ENCODE assay signal across 19 cellular contexts in genomic region chr1:8986814-8987190, GRCh38. TPM values are rescaled to one million over a fixed set of nuclear protein-coding genes. Genes with fewer than 3 reads are reported as not detected.
DNase-seq lines count a peak whose midpoint lies in the region; ATAC-seq and TF ChIP-seq lines count a peak whose summit lies in the region.
"Had no signal": no experiment of that assay in that cellular context is flagged by ENCODE, and none has a peak within 500 bp of the region (broad histone marks: within the 10 kb centered on the region; RNA-seq: fewer than 3 reads in every experiment).

No MANE protein-coding gene starts in this region.

- peak overlapping the region; percentile 87 for H3K27ac Mint-ChIP-seq in activated naive CD8-positive, alpha-beta T cell treated with anti-CD3 and anti-CD28 coated beads for 36 hours
- H3K27ac Mint-ChIP-seq: GM23338 had no signal

- H3K9me2 ChIP-seq in HCT116 (ENCODE audit: insufficient read depth) = no peaks in the 10 kb centered on the region

- no peak for TF ChIP-seq POLR2A in HCT116 (IDR thresholded peaks at IDR 0.05; ENCODE audit: borderline replicate concordance, extremely low read depth, insufficient read depth, insufficient read length)

- in situ Hi-C loops in GM13976 (cut with MboI; ENCODE audit: low sequenced_read_pairs, unreplicated experiment) = no loop called here

- no peaks in the 10 kb centered on the region for H3K79me2 ChIP-seq in HCT116 (ENCODE audit: insufficient read depth, low read length)
- H3K79me2 ChIP-seq: hepatocyte had no signal

- H3K4me1 Mint-ChIP-seq in activated naive CD8-positive, alpha-beta T cell treated with anti-CD3 and anti-CD28 coated beads for 36 hours = peaks cover 29% of the 10 kb centered on the region
- H3K4me1 Mint-ChIP-seq: GM23338 had no signal

- CTCF ChIA-PET in HCT116 (lab: Charles Lee) = interaction anchor here (1.0 to 3.3 kb wide), 5 partner anchors 18 to 72 kb away, joined by 3 to 18 read pairs (median 3); no protein-coding TSS in a partner anchor

- intact Hi-C loops in HCT116 (cut with micrococcal nuclease) (loop anchor here (5.0 kb wide), 1 partner anchor 115 kb away; no protein-coding TSS in a partner anchor), mucosa of descending colon (cut with DNase I, micrococcal nuclease) (loop anchor here in 1 of 2 donors (10.0 kb wide), 1 partner anchor 62 kb away; no protein-coding TSS in a partner anchor)

- no peaks in the 10 kb centered on the region for H4K20me1 ChIP-seq in BLaER1
- no peaks in the 10 kb centered on the region for H4K20me1 ChIP-seq in HCT116 (ENCODE audit: insufficient read depth)

- H3K9ac ChIP-seq in BLaER1 (no peak overlapping the region), HCT116 (ENCODE audit: low read length) (peak overlapping the region; percentile 48; the same call in 1 of the 2 replicates)

- no TSS peak for BruUV-seq in HCT116 (replicated peaks; lab: Mats Ljungman, UMichigan)

- H3K27me3 Mint-ChIP-seq in activated naive CD8-positive, alpha-beta T cell treated with anti-CD3 and anti-CD28 coated beads for 36 hours = no peaks in the 10 kb centered on the region

- H3K4me3 Mint-ChIP-seq in activated naive CD8-positive, alpha-beta T cell treated with anti-CD3 and anti-CD28 coated beads for 36 hours = peak overlapping the region; percentile 57
- H3K4me3 Mint-ChIP-seq: GM23338 had no signal

- H3K9me3 Mint-ChIP-seq in activated naive CD8-positive, alpha-beta T cell treated with anti-CD3 and anti-CD28 coated beads for 36 hours = no peaks in the 10 kb centered on the region

- H3K9me3 ChIP-seq in BLaER1 = no peaks in the 10 kb centered on the region
- H3K9me3 ChIP-seq in HCT116 (ENCODE audit: control insufficient read depth in 1 of 2, insufficient read depth in 1 of 2, low read depth in 1 of 2, low read length in 2 of 2) = no peaks in the 10 kb centered on the region
- H3K9me3 ChIP-seq in mucosa of descending colon = no peaks in the 10 kb centered on the region
- H3K9me3 ChIP-seq: Caco-2, pancreas had no signal

- H3K4me3 ChIP-seq in BLaER1 (no peak overlapping the region), HCT116 (replicated peaks in 1 of 2; ENCODE audit: low read depth in 1 of 2, low read length in 2 of 2) (no peak overlapping the region), mucosa of descending colon (no peak overlapping the region)
- H3K4me3 ChIP-seq: GM23338, hepatocyte, lung, pancreas had no signal

- H3K4me2 ChIP-seq in BLaER1 (peak overlapping the region; percentile 70), HCT116 (ENCODE audit: low read length) (peak overlapping the region; percentile 71)
- H3K4me2 ChIP-seq: GM23338, hepatocyte had no signal

- H2AFZ ChIP-seq in HCT116 (ENCODE audit: low read depth, low read length, poor library complexity, severe bottlenecking) = no peak overlapping the region
- H2AFZ ChIP-seq: hepatocyte had no signal

- H3K4me1 ChIP-seq in BLaER1 = peaks cover 52% of the 10 kb centered on the region
- H3K4me1 ChIP-seq in HCT116 (ENCODE audit: control insufficient read depth in 1 of 2, insufficient read depth in 2 of 2, low read length in 2 of 2) = peaks cover 13 to 35% of the 10 kb centered on the region in 2 experiments
- H3K4me1 ChIP-seq in mucosa of descending colon (ENCODE audit: low read depth) = peaks cover 3% of the 10 kb centered on the region
- H3K4me1 ChIP-seq: Caco-2 had no signal

- no peak for DNase-seq in HCT116 (ENCODE audit: low read depth, low spot score)
- DNase-seq in activated naive CD8-positive, alpha-beta T cell treated with anti-CD3 and anti-CD28 coated beads for 36 hours = no peak
- DNase-seq in mucosa of descending colon = no peak
- DNase-seq in NCI-H446 (lab: John Stamatoyannopoulos, UW) = no peak
- no peak for DNase-seq in GM13976 (ENCODE audit: low spot score)
- DNase-seq in NCI-H2107 (lab: John Stamatoyannopoulos, UW) = no peak
- DNase-seq in cerebellum (ENCODE audit: low spot score) = no peak
- DNase-seq: Caco-2; effector CD4-positive, alpha-beta T cell; NCI-H1105 treated with DMSO at 0.1 percent for 48 hours; NCI-H526; stimulated activated naive CD4-positive, alpha-beta T cell treated with Interleukin-2 at 50 U/mL for 16 hours had no signal

- H3K27ac ChIP-seq in BLaER1 (peak overlapping the region; percentile 19; the same call in 1 of the 2 replicates), HCT116 (ENCODE audit: low read depth, low read length) (no peak overlapping the region)
- H3K27ac ChIP-seq: hepatocyte had no signal

- H3K36me3 Mint-ChIP-seq in activated naive CD8-positive, alpha-beta T cell treated with anti-CD3 and anti-CD28 coated beads for 36 hours = no peaks in the 10 kb centered on the region

- no peak for ATAC-seq in HCT116
- peak; percentile 13 for ATAC-seq in mucosa of descending colon
- ATAC-seq: GM23338 had no signal

- no peak for TF ChIP-seq RAD21 in HCT116 (IDR thresholded peaks at IDR 0.05; ENCODE audit: low read depth)

- H3K27me3 ChIP-seq in BLaER1 (no peaks in the 10 kb centered on the region), HCT116 (ENCODE audit: insufficient read depth, low read length) (no peaks in the 10 kb centered on the region)
- H3K27me3 ChIP-seq: hepatocyte, pancreas had no signal

- H3K36me3 ChIP-seq in BLaER1 = no peaks in the 10 kb centered on the region
- no peaks in the 10 kb centered on the region for H3K36me3 ChIP-seq in HCT116 (ENCODE audit: control insufficient read depth in 1 of 2, insufficient read depth in 2 of 2, low read length in 2 of 2)
- no peaks in the 10 kb centered on the region for H3K36me3 ChIP-seq in mucosa of descending colon (ENCODE audit: low read depth)
- H3K36me3 ChIP-seq: pancreas had no signal

- RAD21 ChIA-PET in HCT116 (lab: Charles Lee; ENCODE audit: low non-redundant PET in 1 of 2, low total read pairs in 2 of 2, uncharacterized antibody in 2 of 2, unreplicated experiment in 2 of 2) = interaction anchor here in 1 of 2 experiments (1.1 kb wide), 1 partner anchor 138 kb away, joined by 3 read pairs; no protein-coding TSS in a partner anchor

- POLR2A ChIA-PET in HCT116 (lab: Charles Lee) = no interaction called here

- TF ChIP-seq CTCF in HCT116 (IDR thresholded peaks at IDR 0.05 in 2 of 3, conservative IDR thresholded peaks at IDR 0.05 in 1 of 3; ENCODE audit: borderline replicate concordance in 1 of 3, insufficient read depth in 1 of 3, low read depth in 2 of 3, low read length in 2 of 3) = no peak
- TF ChIP-seq CTCF in mucosa of descending colon (IDR thresholded peaks at IDR 0.05) = no peak
- TF ChIP-seq CTCF in GM13976 (IDR thresholded peaks at IDR 0.05; ENCODE audit: borderline replicate concordance, control extremely low read depth, extremely low read depth, insufficient read depth, missing control alignments) = no peak

TF ChIP-seq in HCT116, 20 proteins besides CTCF, POLR2A, EP300 and RAD21:
- TF ChIP-seq ZFX (IDR thresholded peaks at IDR 0.05) = no peak
- no peak for TF ChIP-seq CEBPB (IDR thresholded peaks at IDR 0.05; ENCODE audit: low read depth)
TF ChIP-seq in HCT116: peak in this region for 0.

RNA-seq across cellular contexts. Expression of gene SLC2A7, which starts 39.4 kb away (rescaled TPM):
- total RNA-seq in HCT116 (2021; ENCODE audit: unreplicated experiment) = not detected
- polyA plus RNA-seq in HCT116 (2012) = not detected in 2 replicates
- total RNA-seq in activated naive CD8-positive, alpha-beta T cell treated with anti-CD3 and anti-CD28 coated beads for 36 hours = under 1 TPM in 1 of 2 experiments, not detected in 1; 0.14 TPM
- not detected for total RNA-seq in mucosa of descending colon
- not detected for total RNA-seq in cerebellum
- total RNA-seq: Caco-2, GM23338, HT1080, lung, pancreas, Right ventricle myocardium superior had no signal
- polyA plus RNA-seq: GM23338, pancreas had no signal

RNA-seq across cellular contexts. Expression of gene CA6, which starts 41.1 kb away (rescaled TPM):
- total RNA-seq in HCT116 (2021; ENCODE audit: unreplicated experiment) (not detected), mucosa of descending colon (not detected), cerebellum (not detected)
- polyA plus RNA-seq in HCT116 (2012) = not detected in 2 replicates
- 10 to 100 TPM; 12.3 to 13.7 TPM for total RNA-seq in activated naive CD8-positive, alpha-beta T cell treated with anti-CD3 and anti-CD28 coated beads for 36 hours
- total RNA-seq: Caco-2, GM23338, hepatocyte, HT1080, lung, pancreas, Right ventricle myocardium superior had no signal
- polyA plus RNA-seq: GM23338, hepatocyte, pancreas had no signal

Comparison
In these comparisons a context has a peak if more than half of its experiments do, and no peak if none do; other contexts are left out.
1. RNA of gene CA6, which starts 41.1 kb away (total RNA-seq): 12.3 to 13.7 TPM in activated naive CD8-positive, alpha-beta T cell treated with anti-CD3 and anti-CD28 coated beads for 36 hours; not detected in cerebellum (single experiment), not detected in HCT116 (single experiment) and not detected in mucosa of descending colon; every median in the first group is over 10 times any median in the second.